ENCODE assay signal across 10 cellular contexts in genomic region chr2:148023861-148024260, GRCh38. TPM values are rescaled to one million over a fixed set of nuclear protein-coding genes. Genes with fewer than 3 reads are reported as not detected.
DNase-seq lines count a peak whose midpoint lies in the region; ATAC-seq and TF ChIP-seq lines count a peak whose summit lies in the region.
"Had no signal": no experiment of that assay in that cellular context is flagged by ENCODE, and none has a peak within 500 bp of the region (broad histone marks: within the 10 kb centered on the region; RNA-seq: fewer than 3 reads in every experiment).

No MANE protein-coding gene starts in this region.

- H3K9me3 ChIP-seq in CD8-positive, alpha-beta T cell (ENCODE audit: low read length) = no peaks in the 10 kb centered on the region

- H3K27me3 Mint-ChIP-seq in CD8-positive, alpha-beta T cell (ENCODE audit: low read depth) = no peaks in the 10 kb centered on the region
- no peaks in the 10 kb centered on the region for H3K27me3 Mint-ChIP-seq in chondrocyte (ENCODE audit: low read depth)

- peak overlapping the region; percentile 72 for H3K4me3 Mint-ChIP-seq in CD8-positive, alpha-beta T cell
- no peak overlapping the region for H3K4me3 Mint-ChIP-seq in chondrocyte (ENCODE audit: unreplicated experiment)

- H3K36me3 Mint-ChIP-seq in CD8-positive, alpha-beta T cell = peaks cover 21% of the 10 kb centered on the region
- no peaks in the 10 kb centered on the region for H3K36me3 Mint-ChIP-seq in chondrocyte (ENCODE audit: low read depth)

- no peak overlapping the region for H3K4me3 ChIP-seq in CD8-positive, alpha-beta T cell (ENCODE audit: low read depth, low read length)

- DNase-seq in CD8-positive, alpha-beta T cell = no peak
- no peak for DNase-seq in chondrocyte (ENCODE audit: low spot score)
- DNase-seq in occipital lobe (lab: John Stamatoyannopoulos, UW) = no peak
- no peak for DNase-seq in germinal center (ENCODE audit: low spot score)
- DNase-seq in SKM-1 treated with dmso at 0.1 percent for 144 hours (lab: John Stamatoyannopoulos, UW; ENCODE audit: unreplicated experiment) = no peak
- DNase-seq in stimulated activated CD4-positive, alpha-beta T cell treated with anti-CD3 and anti-CD28 coated beads, Interleukin-2, amount 100 ng/mL, for 48 hours = no peak
- DNase-seq: activated CD4-positive, alpha-beta T cell treated with anti-CD3 and anti-CD28 coated beads for 48 hours; GDM1 had no signal

- H3K27ac Mint-ChIP-seq in CD8-positive, alpha-beta T cell = peak overlapping the region; percentile 96
- H3K27ac Mint-ChIP-seq in chondrocyte (ENCODE audit: unreplicated experiment) = peak overlapping the region; percentile 49

- CTCF ChIA-PET in CD8-positive, alpha-beta T cell (lab: Charles Lee) = interaction anchor here (0.7 kb wide), 1 partner anchor 485 kb away, joined by 3 read pairs; no protein-coding TSS in a partner anchor

- no peak for TF ChIP-seq CTCF in CD8-positive, alpha-beta T cell (IDR thresholded peaks at IDR 0.05)
- TF ChIP-seq CTCF in chondrocyte (IDR thresholded peaks at IDR 0.05) = no peak

- H3K27ac ChIP-seq in CD8-positive, alpha-beta T cell (ENCODE audit: low read depth, low read length) = peak overlapping the region; percentile 12

- no peaks in the 10 kb centered on the region for H3K9me3 Mint-ChIP-seq in CD8-positive, alpha-beta T cell
- H3K9me3 Mint-ChIP-seq in chondrocyte (ENCODE audit: low read depth) = no peaks in the 10 kb centered on the region

- peaks cover 60% of the 10 kb centered on the region for H3K4me1 Mint-ChIP-seq in CD8-positive, alpha-beta T cell (ENCODE audit: low read depth)
- H3K4me1 Mint-ChIP-seq in chondrocyte (ENCODE audit: low read depth) = peaks cover 35% of the 10 kb centered on the region

- no peaks in the 10 kb centered on the region for H3K36me3 ChIP-seq in CD8-positive, alpha-beta T cell (ENCODE audit: insufficient read depth, low read length)

- H3K4me1 ChIP-seq in CD8-positive, alpha-beta T cell (ENCODE audit: insufficient read depth, low read length) = peaks cover 38% of the 10 kb centered on the region

- intact Hi-C loops in CD8-positive, alpha-beta T cell (cut with DNase I, micrococcal nuclease) = loop anchor here (5.0 kb wide), 3 partner anchors 33 to 1563 kb away; partner anchors contain the start of gene MMADHC (in 1 of the 2)

- POLR2A ChIA-PET in CD8-positive, alpha-beta T cell (lab: Charles Lee) = no interaction called here

- H3K27me3 ChIP-seq in CD8-positive, alpha-beta T cell (ENCODE audit: insufficient read depth, low read length) = no peaks in the 10 kb centered on the region

- no peak for ATAC-seq in CD8-positive, alpha-beta T cell
- peak; percentile 27 for ATAC-seq in GM19438 (IDR thresholded peaks at IDR 0.05; ENCODE audit: low read depth, unreplicated experiment)
- ATAC-seq in HG03442 (IDR thresholded peaks at IDR 0.05; ENCODE audit: unreplicated experiment) = peak; percentile 30

RNA-seq across cellular contexts. Expression of gene MBD5, which starts 3.0 kb away (rescaled TPM):
- 10 to 100 TPM; 39.7 to 51.0 TPM for total RNA-seq in CD8-positive, alpha-beta T cell
- total RNA-seq in chondrocyte = 31.1 to 60.5 TPM (median 34.6 TPM) in 3 replicates
- total RNA-seq in occipital lobe = 59.1 TPM

RNA-seq across cellular contexts. Expression of gene ORC4, which starts 3.3 kb away (rescaled TPM):
- 10 to 100 TPM; 28.5 to 29.9 TPM for total RNA-seq in CD8-positive, alpha-beta T cell
- total RNA-seq in chondrocyte = 28.5 to 29.8 TPM (median 28.6 TPM) in 3 replicates
- total RNA-seq in occipital lobe = 95.5 TPM
